In genomic region chr10:87729940-87730339, GRCh38 we compare ENCODE assay signal across 10 cellular contexts.
"Had no signal": no experiment of that assay in that cellular context is flagged by ENCODE, and none has a peak within 500 bp of the region (broad histone marks: within the 10 kb centered on the region; RNA-seq: fewer than 3 reads in every experiment).

No MANE protein-coding gene starts in this region.

- H2AFZ ChIP-seq: GM23248 had no signal

- H3K36me3 ChIP-seq: HAP-1 had no signal

- H3K27ac ChIP-seq: GM23248 had no signal

- H3K4me3 ChIP-seq: GM23248, HAP-1 had no signal

- H3K4me3 Mint-ChIP-seq: H9, HFFc6 had no signal

- ATAC-seq: HCT116 had no signal

- FAIRE-seq: H1, H54 had no signal

- H3K9me3 Mint-ChIP-seq: H9, HFFc6 had no signal

- H3K9ac ChIP-seq: GM23248 had no signal

- H3K9me3 ChIP-seq: HAP-1 had no signal

- H3K27ac Mint-ChIP-seq: HFFc6 had no signal

- DNase-seq: GM23248, GOT3, H7, H9, HCEC 1CT, HFFc6 had no signal
